In the genomic region with DNA sequence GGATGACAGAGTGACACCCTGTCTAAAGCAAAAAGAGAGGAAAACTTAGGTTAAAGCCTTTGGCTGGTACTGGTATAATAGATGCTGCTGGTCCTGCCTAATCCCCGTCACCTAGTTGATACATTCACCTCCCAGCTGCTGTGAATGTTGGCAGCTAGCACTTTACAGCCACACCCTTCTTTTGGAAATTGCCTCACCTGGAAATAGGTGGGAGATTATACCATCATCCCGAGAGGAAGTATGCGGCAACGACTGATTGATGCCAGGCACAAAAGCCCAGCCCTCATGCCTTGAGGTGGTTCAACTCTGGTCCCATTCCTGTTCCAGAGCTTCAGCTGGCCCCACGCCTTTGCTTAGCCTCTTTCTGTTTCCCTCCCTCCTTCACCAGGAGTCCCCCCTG, we compare ENCODE assay signal across 24 cellular contexts.
"Had no signal": no experiment of that assay in that cellular context is flagged by ENCODE, and none has a peak within 500 bp of the region (broad histone marks: within the 10 kb centered on the region; RNA-seq: fewer than 3 reads in every experiment).

No MANE protein-coding gene starts in this region.

- H3K4me3 ChIP-seq: gastroesophageal sphincter, heart left ventricle, hepatocyte, lung, mucosa of descending colon, pancreas, right lobe of liver, thoracic aorta, tibial nerve, upper lobe of right lung, uterus had no signal

- H3K79me2 ChIP-seq: hepatocyte had no signal

- DNase-seq: cortex of kidney; effector memory CD8-positive, alpha-beta T cell; foreskin fibroblast; heart left ventricle; mesenchymal stem cell; mucosa of descending colon; naive B cell; pancreas; right lobe of liver; small intestine; stimulated activated CD4-positive, alpha-beta T cell treated with anti-CD3 and anti-CD28 coated beads, Interleukin-15, amount 100 ng/mL, for 24 hours; stimulated activated CD4-positive, alpha-beta T cell treated with anti-CD3 and anti-CD28 coated beads, Interleukin-2, amount 100 ng/mL, for 48 hours; stimulated activated naive B cell treated with anti-CD40 and anti-IgM and Interleukin-4, amounts not matched to agents 10 μg/mL and 1 μg/mL and 100 μg/mL, for 72 hours; upper lobe of right lung; uterus had no signal

- H3K4me1 ChIP-seq: gastroesophageal sphincter, pancreas, upper lobe of right lung, uterus had no signal

- H3K27ac ChIP-seq: gastroesophageal sphincter, heart left ventricle, hepatocyte, neutrophil, pancreas, right lobe of liver, thoracic aorta, tibial nerve, upper lobe of right lung, uterus had no signal

- H3K4me2 ChIP-seq: hepatocyte had no signal

- H3K36me3 ChIP-seq: gastroesophageal sphincter, heart left ventricle, neutrophil, pancreas, right lobe of liver, thoracic aorta, tibial nerve, upper lobe of right lung, uterus had no signal

- H2AFZ ChIP-seq: hepatocyte had no signal

- H3K27me3 ChIP-seq: gastroesophageal sphincter, heart left ventricle, hepatocyte, neutrophil, pancreas, right lobe of liver, tibial nerve, upper lobe of right lung, uterus had no signal

- ATAC-seq: effector memory CD8-positive, alpha-beta T cell; gastroesophageal sphincter; heart left ventricle; mucosa of descending colon; natural killer cell treated with Interleukin-12 subunit alpha and Interleukin-12 subunit beta and Interleukin-15 and Interleukin-18, amount 100 ng/mL, for 72 hours; pancreas; right lobe of liver; stimulated activated naive B cell treated with anti-CD40 and anti-IgM and Interleukin-4, amounts not matched to agents 10 μg/mL and 1 μg/mL and 100 μg/mL, for 72 hours; upper lobe of right lung had no signal

- FAIRE-seq: endometrium, islet of Langerhans, pancreas, small intestine had no signal

- H3K9me3 ChIP-seq: gastroesophageal sphincter, heart left ventricle, mucosa of descending colon, neutrophil, pancreas, right lobe of liver, thoracic aorta, tibial nerve, upper lobe of right lung, uterus had no signal
